ENCODE assay signal across 10 cellular contexts in the genomic region with DNA sequence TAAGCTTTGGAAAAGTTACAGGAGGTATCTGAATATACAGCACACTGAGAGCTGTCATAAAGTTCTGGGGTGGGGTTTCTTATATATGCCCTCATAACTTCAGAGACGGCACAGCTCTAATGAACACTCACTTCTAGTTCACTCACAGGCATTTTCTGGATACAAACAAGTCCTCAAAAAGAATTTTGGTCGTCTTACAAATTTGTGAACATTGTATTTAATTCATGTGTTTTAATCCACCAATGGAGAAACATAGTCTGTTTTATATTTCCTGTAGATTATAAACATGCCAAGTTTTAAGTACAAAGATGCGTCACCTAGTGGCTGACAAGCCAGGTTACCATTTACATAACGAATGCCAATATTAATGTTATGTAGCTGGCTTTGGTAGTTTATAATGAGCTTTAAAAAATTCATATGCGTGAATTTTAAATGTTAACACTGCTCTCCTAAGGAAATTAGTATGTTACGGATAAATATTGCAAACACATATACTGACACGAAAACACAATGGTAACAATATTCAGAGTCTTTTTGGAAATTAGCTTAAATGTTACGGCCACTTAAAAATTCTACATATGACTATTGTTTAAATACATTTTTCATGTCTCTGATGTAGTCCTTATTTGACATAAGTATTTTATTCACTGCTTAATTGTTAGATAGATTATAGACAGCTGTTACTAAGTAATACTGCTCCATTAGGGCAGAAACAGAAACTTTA. TPM values are rescaled to one million over a fixed set of nuclear protein-coding genes. Genes with fewer than 3 reads are reported as not detected.
DNase-seq lines count a peak whose midpoint lies in the region; ATAC-seq, FAIRE-seq and TF ChIP-seq lines count a peak whose summit lies in the region.
"Had no signal": no experiment of that assay in that cellular context is flagged by ENCODE, and none has a peak within 500 bp of the region (broad histone marks: within the 10 kb centered on the region; RNA-seq: fewer than 3 reads in every experiment).

No MANE protein-coding gene starts in this region.

- H2BK120ac ChIP-seq in mesendoderm (ENCODE audit: low read depth, low read length) = no peak overlapping the region

- no peak overlapping the region for H2AK5ac ChIP-seq in mesendoderm (ENCODE audit: low read length)

- H3K9ac ChIP-seq in endothelial cell of umbilical vein (replicated peaks; ENCODE audit: extremely low read depth, insufficient read depth, low read length) = no peak overlapping the region
- no peak overlapping the region for H3K9ac ChIP-seq in mesendoderm (ENCODE audit: low read length)

- no peak overlapping the region for H4K5ac ChIP-seq in mesendoderm (ENCODE audit: low read length)

- H3K36me3 ChIP-seq in endothelial cell of umbilical vein (ENCODE audit: control insufficient read depth in 2 of 2, extremely low read depth in 1 of 2, insufficient read depth in 2 of 2, low read length in 2 of 2) = no peaks in the 10 kb centered on the region
- peaks cover 0 to 52% of the 10 kb centered on the region in 2 donors for H3K36me3 ChIP-seq in muscle layer of duodenum (ENCODE audit: control insufficient read depth in 1 of 2, insufficient read depth in 2 of 2, low read length in 2 of 2)
- no peaks in the 10 kb centered on the region for H3K36me3 ChIP-seq in mesendoderm (ENCODE audit: control insufficient read depth, insufficient read depth, low read length)

- H2AFZ ChIP-seq in endothelial cell of umbilical vein (ENCODE audit: low read depth, low read length) = peak overlapping the region; percentile 86

- H3K4me3 Mint-ChIP-seq in immature natural killer cell = no peak overlapping the region
- no peak overlapping the region for H3K4me3 Mint-ChIP-seq in activated naive CD8-positive, alpha-beta T cell treated with anti-CD3 and anti-CD28 coated beads, Interleukin-2, amount 50 U/mL, for 24 hours
- no peak overlapping the region for H3K4me3 Mint-ChIP-seq in activated CD4-positive, alpha-beta T cell treated with anti-CD3 and anti-CD28 coated beads for 36 hours

- peak overlapping the region; percentile 60 for H3K4me3 ChIP-seq in AG04449 (ENCODE audit: low read depth, low read length)
- H3K4me3 ChIP-seq in endothelial cell of umbilical vein (replicated peaks in 1 of 3; ENCODE audit: insufficient read depth in 1 of 3, low read depth in 1 of 3, low read length in 3 of 3) = no peak overlapping the region
- H3K4me3 ChIP-seq in muscle layer of duodenum (ENCODE audit: low read depth in 1 of 2, low read length in 2 of 2) = peak overlapping the region; percentile 86 to 92
- no peak overlapping the region for H3K4me3 ChIP-seq in mesendoderm (ENCODE audit: low read length)

- H3K23ac ChIP-seq in mesendoderm (ENCODE audit: low read length) = no peak overlapping the region

- H3K4me1 Mint-ChIP-seq in immature natural killer cell = no peaks in the 10 kb centered on the region
- peaks cover 21% of the 10 kb centered on the region for H3K4me1 Mint-ChIP-seq in activated naive CD8-positive, alpha-beta T cell treated with anti-CD3 and anti-CD28 coated beads, Interleukin-2, amount 50 U/mL, for 24 hours
- H3K4me1 Mint-ChIP-seq in activated CD4-positive, alpha-beta T cell treated with anti-CD3 and anti-CD28 coated beads for 36 hours = peaks cover 16% of the 10 kb centered on the region

- no peaks in the 10 kb centered on the region for H3K36me3 Mint-ChIP-seq in immature natural killer cell
- H3K36me3 Mint-ChIP-seq in activated naive CD8-positive, alpha-beta T cell treated with anti-CD3 and anti-CD28 coated beads, Interleukin-2, amount 50 U/mL, for 24 hours (ENCODE audit: low read depth) = no peaks in the 10 kb centered on the region
- H3K36me3 Mint-ChIP-seq in activated CD4-positive, alpha-beta T cell treated with anti-CD3 and anti-CD28 coated beads for 36 hours (ENCODE audit: low read depth) = no peaks in the 10 kb centered on the region

- no peak overlapping the region for H2BK5ac ChIP-seq in mesendoderm (ENCODE audit: low read length)

- peak; percentile 42 for FAIRE-seq in endothelial cell of umbilical vein (lab: Jason Lieb, UNC)

- dilution Hi-C loops in endothelial cell of umbilical vein (cut with MboI; ENCODE audit: extremely low pct_ligation_motif_present, low sequenced_read_pairs) = no loop called here

- no peak overlapping the region for H3K18ac ChIP-seq in mesendoderm (ENCODE audit: low read length)

- H3K9me1 ChIP-seq in endothelial cell of umbilical vein (replicated peaks; ENCODE audit: control insufficient read depth, extremely low read depth, insufficient read depth, low read length) = no peaks in the 10 kb centered on the region

- H3K56ac ChIP-seq in mesendoderm (ENCODE audit: low read length) = no peak overlapping the region

- H3K27me3 Mint-ChIP-seq in immature natural killer cell (ENCODE audit: low read depth in 3 of 3) = peaks cover 0 to 3% (median 0%) of the 10 kb centered on the region in 3 donors
- peaks cover 16% of the 10 kb centered on the region for H3K27me3 Mint-ChIP-seq in activated naive CD8-positive, alpha-beta T cell treated with anti-CD3 and anti-CD28 coated beads, Interleukin-2, amount 50 U/mL, for 24 hours
- H3K27me3 Mint-ChIP-seq in activated CD4-positive, alpha-beta T cell treated with anti-CD3 and anti-CD28 coated beads for 36 hours = peaks cover 15% of the 10 kb centered on the region

- H3K79me1 ChIP-seq in mesendoderm (ENCODE audit: low read length) = no peaks in the 10 kb centered on the region

- intact Hi-C loops in endothelial cell of umbilical vein (cut with micrococcal nuclease) = loop anchor here (1.0 to 5.0 kb wide), 4 partner anchors 211 to 452 kb away; no protein-coding TSS in a partner anchor
- intact Hi-C loops in activated CD4-positive, alpha-beta T cell treated with anti-CD3 and anti-CD28 coated beads for 36 hours (cut with DNase I, micrococcal nuclease) = loop anchor here in 1 of 2 experiments (5.0 kb wide), 1 partner anchor 1394 kb away; no protein-coding TSS in a partner anchor

- H3K4me2 ChIP-seq in endothelial cell of umbilical vein (ENCODE audit: insufficient read depth, low read length) (peak overlapping the region; percentile 4), mesendoderm (ENCODE audit: low read length) (no peak overlapping the region)

- no peak for TF ChIP-seq POLR2A in endothelial cell of umbilical vein (IDR thresholded peaks at IDR 0.05; ENCODE audit: low read depth, low read length)

- H3K4ac ChIP-seq in mesendoderm (ENCODE audit: low read depth, low read length) = no peak overlapping the region

- POLR2A ChIA-PET in AG04449 (lab: Yijun Ruan, JAX) (interaction anchor here (1.0 to 2.0 kb wide), 5 partner anchors 157 to 375 kb away, joined by 3 to 5 read pairs (median 3); no protein-coding TSS in a partner anchor), endothelial cell of umbilical vein (lab: Charles Lee) (no interaction called here)
- POLR2A ChIA-PET in activated CD4-positive, alpha-beta T cell treated with anti-CD3 and anti-CD28 coated beads for 36 hours (lab: Charles Lee) = no interaction called here

- H2BK15ac ChIP-seq in mesendoderm (replicated peaks; ENCODE audit: low read depth) = no peak overlapping the region

- H3K27ac Mint-ChIP-seq in immature natural killer cell = no peak overlapping the region
- H3K27ac Mint-ChIP-seq in activated naive CD8-positive, alpha-beta T cell treated with anti-CD3 and anti-CD28 coated beads, Interleukin-2, amount 50 U/mL, for 24 hours = no peak overlapping the region
- no peak overlapping the region for H3K27ac Mint-ChIP-seq in activated CD4-positive, alpha-beta T cell treated with anti-CD3 and anti-CD28 coated beads for 36 hours

- H3K79me2 ChIP-seq in endothelial cell of umbilical vein (ENCODE audit: control insufficient read depth, insufficient read depth, low read length) (no peaks in the 10 kb centered on the region), mesendoderm (ENCODE audit: control insufficient read depth, insufficient read depth, low read length) (no peaks in the 10 kb centered on the region)

- H3K4me1 ChIP-seq in endothelial cell of umbilical vein (ENCODE audit: control insufficient read depth, extremely low read depth, insufficient read depth, low read length) (peaks cover 23% of the 10 kb centered on the region), muscle layer of duodenum (ENCODE audit: control insufficient read depth in 1 of 2, insufficient read depth in 2 of 2, low read length in 2 of 2) (peaks cover 0 to 7% of the 10 kb centered on the region in 2 donors), mesendoderm (ENCODE audit: control insufficient read depth, low read depth, low read length) (no peaks in the 10 kb centered on the region)

- BruUV-seq in endothelial cell of umbilical vein (replicated peaks; lab: Mats Ljungman, UMichigan) = no TSS peak

- H3K9me3 Mint-ChIP-seq in immature natural killer cell = peaks cover 0 to 11% (median 2%) of the 10 kb centered on the region in 6 donors
- H3K9me3 Mint-ChIP-seq in activated naive CD8-positive, alpha-beta T cell treated with anti-CD3 and anti-CD28 coated beads, Interleukin-2, amount 50 U/mL, for 24 hours = no peaks in the 10 kb centered on the region
- no peaks in the 10 kb centered on the region for H3K9me3 Mint-ChIP-seq in activated CD4-positive, alpha-beta T cell treated with anti-CD3 and anti-CD28 coated beads for 36 hours (ENCODE audit: low read depth)

- TF ChIP-seq CTCF in AG04449 (IDR thresholded peaks at IDR 0.05; ENCODE audit: insufficient read depth, low read length, missing control alignments) (peak; percentile 46), endothelial cell of umbilical vein (IDR thresholded peaks at IDR 0.05; ENCODE audit: extremely low read depth in 1 of 2, insufficient read depth in 1 of 2, low read depth in 1 of 2, low read length in 2 of 2) (peak; percentile 38 to 48)

- no peak overlapping the region for H3K27ac ChIP-seq in endothelial cell of umbilical vein (ENCODE audit: insufficient read depth, low read depth, low read length)
- peak overlapping the region; percentile 94 for H3K27ac ChIP-seq in muscle layer of duodenum (ENCODE audit: low read length)
- H3K27ac ChIP-seq in mesendoderm (ENCODE audit: low read depth, low read length) = no peak overlapping the region

- H4K20me1 ChIP-seq in endothelial cell of umbilical vein (replicated peaks; ENCODE audit: control insufficient read depth, extremely low read depth, insufficient read depth, low read length) = no peaks in the 10 kb centered on the region

- CTCF ChIA-PET in AG04449 (lab: Yijun Ruan, JAX) (interaction anchor here (0.9 to 6.0 kb wide), 16 partner anchors 8 to 457 kb away, joined by 3 to 118 read pairs (median 4); no protein-coding TSS in a partner anchor), endothelial cell of umbilical vein (lab: Charles Lee) (interaction anchor here (0.7 to 6.6 kb wide), 28 partner anchors 7 to 463 kb away, joined by 3 to 185 read pairs (median 4); no protein-coding TSS in a partner anchor)
- CTCF ChIA-PET in activated CD4-positive, alpha-beta T cell treated with anti-CD3 and anti-CD28 coated beads for 36 hours (lab: Charles Lee) = interaction anchor here (1.5 kb wide), 1 partner anchor 10 kb away, joined by 4 read pairs; no protein-coding TSS in a partner anchor

- no peak overlapping the region for H4K8ac ChIP-seq in mesendoderm (ENCODE audit: low read depth, low read length)

- no CpG with 5 or more reads among the region's 8 CpGs for WGBS in mesendoderm (ENCODE audit: extremely low coverage, insufficient coverage, low lambda C conversion rate)

- H3K27me3 ChIP-seq in endothelial cell of umbilical vein (ENCODE audit: control insufficient read depth in 2 of 2, insufficient read depth in 2 of 2, low read length in 2 of 2) (no peaks in the 10 kb centered on the region), muscle layer of duodenum (ENCODE audit: low read depth, low read length) (no peaks in the 10 kb centered on the region), mesendoderm (ENCODE audit: insufficient read depth, low read length, poor library complexity) (no peaks in the 10 kb centered on the region)

- DNase-seq in AG04449 (ENCODE audit: low read depth, low spot score) (no peak), LoVo (ENCODE audit: low spot score) (peak; percentile 46), endothelial cell of umbilical vein (ENCODE audit: low read depth, low spot score) (peak; percentile 65), immature natural killer cell (no peak), mesendoderm (no peak)
- no peak for DNase-seq in activated naive CD8-positive, alpha-beta T cell treated with anti-CD3 and anti-CD28 coated beads, Interleukin-2, amount 50 U/mL, for 24 hours
- no peak for DNase-seq in activated CD4-positive, alpha-beta T cell treated with anti-CD3 and anti-CD28 coated beads for 36 hours
- DNase-seq: activated CD4-positive, CD25-positive, alpha-beta regulatory T cell; effector CD8-positive, alpha-beta T cell had no signal

- no peak for ATAC-seq in activated naive CD8-positive, alpha-beta T cell treated with anti-CD3 and anti-CD28 coated beads, Interleukin-2, amount 50 U/mL, for 24 hours
- no peak for ATAC-seq in activated CD4-positive, alpha-beta T cell treated with anti-CD3 and anti-CD28 coated beads for 36 hours

- no peaks in the 10 kb centered on the region for H3K9me3 ChIP-seq in endothelial cell of umbilical vein (replicated peaks; ENCODE audit: control insufficient read depth, insufficient read depth, low read length)
- no peaks in the 10 kb centered on the region for H3K9me3 ChIP-seq in muscle layer of duodenum (ENCODE audit: control insufficient read depth in 1 of 2, low read length in 2 of 2)

RNA-seq across cellular contexts. Expression of gene COL3A1, which starts 2.5 kb away (rescaled TPM):
- 1.3 and 8.7 TPM in 2 replicates for total RNA-seq in endothelial cell of umbilical vein
- polyA plus RNA-seq in endothelial cell of umbilical vein (2.1 and 2.3 TPM in 2 replicates), immature natural killer cell (not detected)
- polyA plus RNA-seq in endothelial cell of umbilical vein (2011; cell fraction: cytosol; rRNA removed) = 1.4 and 1.5 TPM in 2 replicates
- polyA plus RNA-seq in endothelial cell of umbilical vein (2011; cell fraction: nucleus; rRNA removed) = 3.7 and 4.2 TPM in 2 replicates
- polyA plus RNA-seq in endothelial cell of umbilical vein (2012) = 0.55 and 0.85 TPM in 2 replicates
- 4.4 and 5.5 TPM in 2 replicates for polyA minus RNA-seq in endothelial cell of umbilical vein
- polyA minus RNA-seq in endothelial cell of umbilical vein (2011; cell fraction: cytosol; rRNA and poly(A)+ RNA removed) = not detected
- polyA minus RNA-seq in endothelial cell of umbilical vein (2011; cell fraction: nucleus; rRNA and poly(A)+ RNA removed) = 2.3 and 2.4 TPM in 2 replicates
- 0.03 TPM for polyA plus RNA-seq in mesendoderm (2013, experiment 1 of 2)
- polyA plus RNA-seq in mesendoderm (2013, experiment 2 of 2) = 0.03 TPM
- under 1 TPM; 0.05 to 0.12 TPM for total RNA-seq in activated CD4-positive, alpha-beta T cell treated with anti-CD3 and anti-CD28 coated beads for 36 hours

Comparison
In these comparisons a context has a peak if more than half of its experiments do, and no peak if none do; other contexts are left out.
1. DNase-seq: peak in LoVo (single experiment) and endothelial cell of umbilical vein (single experiment); none in AG04449 (single experiment), immature natural killer cell (0 of 3), activated naive CD8-positive, alpha-beta T cell treated with anti-CD3 and anti-CD28 coated beads, Interleukin-2, amount 50 U/mL, for 24 hours (single experiment), mesendoderm (single experiment) and activated CD4-positive, alpha-beta T cell treated with anti-CD3 and anti-CD28 coated beads for 36 hours (single experiment).
2. H3K4me3 ChIP-seq: peak in AG04449 (single experiment) and muscle layer of duodenum (2 of 2); none in endothelial cell of umbilical vein (0 of 3) and mesendoderm (single experiment).